ENCODE assay signal across 21 cellular contexts in the genomic region with DNA sequence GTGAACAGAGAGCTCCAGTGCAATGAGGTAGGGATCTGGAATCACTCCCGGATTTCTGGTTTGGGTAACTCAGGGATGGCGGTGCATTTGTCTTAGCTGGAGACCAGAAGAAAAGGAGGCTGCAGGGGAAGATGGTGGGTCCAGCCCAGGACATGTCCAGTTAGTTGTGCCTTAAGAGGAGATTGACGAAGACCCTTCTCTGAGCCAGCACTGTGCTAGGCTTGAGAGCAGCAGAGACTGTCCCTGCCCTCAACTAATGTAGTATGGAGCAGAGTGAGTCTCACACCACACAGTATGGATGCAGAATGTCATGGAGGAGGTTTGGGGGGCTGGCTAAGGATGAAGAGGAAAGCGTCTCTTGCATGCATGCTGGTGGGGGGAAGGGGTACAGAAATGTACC.
"Had no signal": no experiment of that assay in that cellular context is flagged by ENCODE, and none has a peak within 500 bp of the region (broad histone marks: within the 10 kb centered on the region; RNA-seq: fewer than 3 reads in every experiment).

No MANE protein-coding gene starts in this region.

- H3K79me2 ChIP-seq: parathyroid adenoma had no signal

- H3K9me3 ChIP-seq: breast epithelium, esophagus squamous epithelium, prostate gland, right lobe of liver, suprapubic skin, thyroid gland, upper lobe of left lung, uterus had no signal

- H3K27ac ChIP-seq: breast epithelium, dorsolateral prefrontal cortex, epithelial cell of prostate, esophagus squamous epithelium, parathyroid adenoma, prostate gland, right lobe of liver, suprapubic skin, thyroid gland, upper lobe of left lung, uterus had no signal

- H3K4me3 Mint-ChIP-seq: stimulated activated naive B cell treated with anti-CD40 and anti-IgM and Interleukin-4, amounts not matched to agents 10 μg/mL and 1 μg/mL and 100 μg/mL, for 72 hours had no signal

- H3K9me3 Mint-ChIP-seq: stimulated activated naive B cell treated with anti-CD40 and anti-IgM and Interleukin-4, amounts not matched to agents 10 μg/mL and 1 μg/mL and 100 μg/mL, for 72 hours had no signal

- H3K36me3 ChIP-seq: breast epithelium, esophagus squamous epithelium, prostate gland, right lobe of liver, suprapubic skin, thyroid gland, upper lobe of left lung, uterus had no signal

- H3K27me3 ChIP-seq: breast epithelium, dorsolateral prefrontal cortex, right lobe of liver, suprapubic skin, thyroid gland, upper lobe of left lung, uterus had no signal

- H2AFZ ChIP-seq: parathyroid adenoma had no signal

- DNase-seq: caudate nucleus; cortex of kidney; dorsolateral prefrontal cortex; effector CD8-positive, alpha-beta T cell; esophagus squamous epithelium; foreskin fibroblast; hippocampal formation; kidney glomerular epithelial cell; mammary epithelial cell; naive B cell; stimulated activated CD4-positive, alpha-beta T cell treated with anti-CD3 and anti-CD28 coated beads, Interleukin-4, amount 100 ng/mL, for 1 hour; stimulated activated naive B cell treated with anti-CD40 and anti-IgM and Interleukin-4, amounts not matched to agents 10 μg/mL and 1 μg/mL and 100 μg/mL, for 72 hours; upper lobe of left lung; uterus had no signal

- H3K4me3 ChIP-seq: breast epithelium, dorsolateral prefrontal cortex, esophagus squamous epithelium, prostate gland, right lobe of liver, suprapubic skin, thyroid gland, upper lobe of left lung, uterus had no signal

- H3K27ac Mint-ChIP-seq: naive B cell; stimulated activated naive B cell treated with anti-CD40 and anti-IgM and Interleukin-4, amounts not matched to agents 10 μg/mL and 1 μg/mL and 100 μg/mL, for 72 hours had no signal

- H3K4me1 ChIP-seq: breast epithelium, parathyroid adenoma, prostate gland, right lobe of liver, suprapubic skin, uterus had no signal

- H3K36me3 Mint-ChIP-seq: naive B cell; stimulated activated naive B cell treated with anti-CD40 and anti-IgM and Interleukin-4, amounts not matched to agents 10 μg/mL and 1 μg/mL and 100 μg/mL, for 72 hours had no signal

- H3K4me1 Mint-ChIP-seq: naive B cell; stimulated activated naive B cell treated with anti-CD40 and anti-IgM and Interleukin-4, amounts not matched to agents 10 μg/mL and 1 μg/mL and 100 μg/mL, for 72 hours had no signal

- H3K9ac ChIP-seq: parathyroid adenoma had no signal
